9 cellular contexts compared by ENCODE assay signal in the genomic region with DNA sequence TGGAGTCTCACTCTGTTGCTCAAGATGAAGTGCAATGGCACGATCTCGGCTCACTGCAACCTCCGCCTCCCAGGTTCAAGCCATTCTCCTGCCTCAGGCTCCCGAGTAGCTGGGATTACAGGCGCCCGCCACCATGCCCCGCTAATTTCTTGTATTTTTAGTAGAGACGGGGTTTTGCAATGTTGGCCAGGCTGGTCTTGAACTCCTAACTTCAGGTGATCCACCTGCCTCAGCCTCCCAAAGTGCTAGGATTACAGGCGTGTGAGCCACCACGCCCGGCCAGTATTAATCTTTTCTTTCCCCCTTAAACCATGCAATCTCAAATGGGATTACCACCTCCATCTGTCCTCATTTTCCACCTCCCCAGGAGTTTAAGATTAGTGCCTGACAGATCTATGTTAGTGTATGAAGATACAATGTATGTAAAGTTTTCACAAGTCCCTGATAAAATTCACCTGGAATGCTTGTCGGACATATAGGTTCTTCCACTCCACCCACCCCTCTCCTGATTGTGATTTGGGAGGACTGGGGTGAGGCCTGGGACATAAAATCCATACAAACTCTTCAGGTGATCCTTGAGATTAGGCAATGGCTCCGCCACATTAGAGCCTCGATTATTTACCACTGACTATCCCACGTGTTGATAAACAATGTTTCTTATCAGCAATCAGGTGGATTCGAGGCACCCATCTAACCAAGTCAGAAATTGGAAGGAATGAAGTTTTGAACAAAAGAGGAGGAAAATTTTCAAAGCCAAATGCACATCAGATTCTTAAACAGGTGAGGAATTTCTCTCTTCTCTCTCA. TPM values are rescaled to one million over a fixed set of nuclear protein-coding genes. Genes with fewer than 3 reads are reported as not detected.
A peak's percentile ranks its signal among the peaks of the same experiment; 100 is the strongest.
DNase-seq lines count a peak whose midpoint lies in the region; ATAC-seq, FAIRE-seq and TF ChIP-seq lines count a peak whose summit lies in the region.
"Had no signal": no experiment of that assay in that cellular context is flagged by ENCODE, and none has a peak within 500 bp of the region (broad histone marks: within the 10 kb centered on the region; RNA-seq: fewer than 3 reads in every experiment).

No MANE protein-coding gene starts in this region.

- no peaks in the 10 kb centered on the region for H4K20me1 ChIP-seq in KMS-11 (ENCODE audit: insufficient read depth)

- peak overlapping the region; percentile 80; the same call in 1 of the 2 replicates for H2AFZ ChIP-seq in KMS-11 (ENCODE audit: low read depth)

- H3K4me3 ChIP-seq in AG04450 (ENCODE audit: low read depth, low read length) (peak overlapping the region; percentile 97), KMS-11 (IDR thresholded peaks at IDR 0.05; ENCODE audit: insufficient read depth, low read depth, low read length) (peak overlapping the region; percentile 86)

- H3K9me3 ChIP-seq in AG04450 (ENCODE audit: control insufficient read depth, insufficient read depth, low read length), result no peaks in the 10 kb centered on the region; the same call in 1 of the 2 replicates

- H3K4me1 Mint-ChIP-seq in chondrocyte (ENCODE audit: low read depth) (peaks cover 33% of the 10 kb centered on the region), naive B cell (peaks cover 28 to 49% (median 46%) of the 10 kb centered on the region in 3 donors)

- H3K27me3 Mint-ChIP-seq in chondrocyte (ENCODE audit: low read depth) (no peaks in the 10 kb centered on the region), naive B cell (peaks cover 0 to 11% (median 0%) of the 10 kb centered on the region in 3 donors)

- H3K9ac ChIP-seq in KMS-11, result peak overlapping the region; percentile 69

- H3K9me3 Mint-ChIP-seq in chondrocyte (ENCODE audit: low read depth) (no peaks in the 10 kb centered on the region), naive B cell (no peaks in the 10 kb centered on the region)

- peaks cover 15% of the 10 kb centered on the region for H3K4me1 ChIP-seq in KMS-11 (ENCODE audit: low read depth, poor library complexity, severe bottlenecking)

- H3K36me3 ChIP-seq in KMS-11 (ENCODE audit: insufficient read depth), result peaks cover 4% of the 10 kb centered on the region; the same call in 1 of the 2 replicates

- peak overlapping the region; percentile 90 for H3K4me3 Mint-ChIP-seq in chondrocyte (ENCODE audit: unreplicated experiment)
- peak overlapping the region; percentile 86 to 98 (median 95) for H3K4me3 Mint-ChIP-seq in naive B cell

- no peak for FAIRE-seq in HTR-8/SVneo (lab: Jason Lieb, UNC)

- H3K27ac ChIP-seq in AG04450 (ENCODE audit: low read depth, low read length) (no peak overlapping the region), KMS-11 (peak overlapping the region; percentile 57)

- peak overlapping the region; percentile 91 for H3K27ac Mint-ChIP-seq in chondrocyte (ENCODE audit: unreplicated experiment)
- peak overlapping the region; percentile 20 to 96 (median 64) for H3K27ac Mint-ChIP-seq in naive B cell

- peak overlapping the region; percentile 88 for H3K4me2 ChIP-seq in KMS-11

- CTCF ChIA-PET in AG04450 (lab: Charles Lee), result interaction anchor here (0.5 to 2.9 kb wide), 17 partner anchors 9 to 1041 kb away, joined by 3 to 26 read pairs (median 5); a partner anchor contains a TSS

- H3K27me3 ChIP-seq in AG04450 (ENCODE audit: control insufficient read depth, insufficient read depth, low read length) (no peaks in the 10 kb centered on the region), KMS-11 (ENCODE audit: insufficient read depth, low read depth) (no peaks in the 10 kb centered on the region)

- no peak for TF ChIP-seq CTCF in AG04450 (IDR thresholded peaks at IDR 0.05; ENCODE audit: low read depth, low read length)
- TF ChIP-seq CTCF in KMS-11 (conservative IDR thresholded peaks at IDR 0.05; ENCODE audit: low read depth, low read length), result no peak
- no peak for TF ChIP-seq CTCF in chondrocyte (IDR thresholded peaks at IDR 0.05)

- no peak for ATAC-seq in naive B cell (ENCODE audit: low read depth in 2 of 2)

- DNase-seq in AG04450 (ENCODE audit: low read depth, low spot score), result no peak
- DNase-seq in chondrocyte (ENCODE audit: low spot score), result no peak
- DNase-seq in naive B cell, result no peak
- DNase-seq in HTR-8/SVneo (ENCODE audit: insufficient read length, low spot score), result no peak
- no peak for DNase-seq in NCI-H2081 (lab: John Stamatoyannopoulos, UW)
- DNase-seq in iPS-NIHi7 (ENCODE audit: extremely low spot score), result no peak
- no peak for DNase-seq in H4 (ENCODE audit: low spot score)
- DNase-seq: NCI-H226 had no signal

- POLR2A ChIA-PET in AG04450 (lab: Yijun Ruan, JAX), result interaction anchor here (0.6 to 1.5 kb wide), 3 partner anchors 58 to 134 kb away, joined by 3 to 7 read pairs (median 3); a partner anchor contains a TSS

- H3K36me3 Mint-ChIP-seq in chondrocyte (ENCODE audit: low read depth), result peaks cover 4% of the 10 kb centered on the region
- H3K36me3 Mint-ChIP-seq in naive B cell, result peaks cover 0 to 7% of the 10 kb centered on the region in 2 donors

- peaks cover 58% of the 10 kb centered on the region for H3K79me2 ChIP-seq in KMS-11 (ENCODE audit: insufficient read depth, low read depth)

RNA-seq across cellular contexts. Expression of a gene that starts 1.2 kb away (rescaled TPM):
- 45.9 and 46.2 TPM in 2 replicates for polyA plus RNA-seq in AG04450 (2011; rRNA removed)
- 17.2 and 20.7 TPM in 2 replicates for polyA minus RNA-seq in AG04450 (2011; rRNA and poly(A)+ RNA removed)
- 39.2 to 45.4 TPM (median 44.7 TPM) in 3 replicates for total RNA-seq in chondrocyte
- polyA plus RNA-seq in naive B cell (ENCODE audit: low read depth in 6 of 6), result 100 to 1,000 TPM; 103 to 142 (median 109) TPM
- total RNA-seq in H4 (2014; rRNA removed; shearing (Covaris generic)), result 82.1 and 88.7 TPM in 2 replicates

RNA-seq across cellular contexts. Expression of a gene that starts 58.1 kb away (rescaled TPM):
- polyA plus RNA-seq in AG04450 (2011; rRNA removed) (5.2 and 6.1 TPM in 2 replicates), naive B cell (ENCODE audit: low read depth in 6 of 6) (under 1 TPM in 1 of 6 donors, not detected in 5; 0.78 TPM)
- polyA minus RNA-seq in AG04450 (2011; rRNA and poly(A)+ RNA removed), result 0.78 and 1.7 TPM in 2 replicates
- 3.9 to 8.3 TPM (median 7.9 TPM) in 3 replicates for total RNA-seq in chondrocyte
- 1.0 TPM in 1 of 2 replicates, not detected in the other for total RNA-seq in H4 (2014; rRNA removed; shearing (Covaris generic))
